13 cellular contexts compared by ENCODE assay signal in the genomic region with DNA sequence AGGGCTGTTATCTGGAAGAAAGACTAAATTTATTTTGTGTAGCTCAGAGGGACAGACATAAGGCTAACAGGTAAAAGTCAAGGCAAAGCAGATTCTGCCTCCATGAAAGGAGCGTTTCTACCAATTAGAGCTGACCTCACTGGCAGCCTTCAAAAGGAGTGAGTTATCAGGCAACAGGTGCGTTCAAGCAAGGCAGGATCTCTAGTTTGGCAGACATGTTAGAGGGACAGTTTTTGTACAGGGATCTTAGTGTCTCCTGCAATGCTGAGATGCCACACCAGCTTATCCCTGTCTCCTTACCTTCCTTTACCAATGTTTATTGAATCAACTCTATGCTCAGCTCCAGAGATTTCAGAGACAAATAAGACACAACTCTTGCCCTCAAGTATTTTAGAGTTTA.
A peak's percentile ranks its signal among the peaks of the same experiment; 100 is the strongest.
DNase-seq lines count a peak whose midpoint lies in the region; ATAC-seq, FAIRE-seq and TF ChIP-seq lines count a peak whose summit lies in the region.
"Had no signal": no experiment of that assay in that cellular context is flagged by ENCODE, and none has a peak within 500 bp of the region (broad histone marks: within the 10 kb centered on the region; RNA-seq: fewer than 3 reads in every experiment).

No MANE protein-coding gene starts in this region.

- intact Hi-C loops in HCT116 (cut with micrococcal nuclease), result loop anchor here (1.0 to 5.0 kb wide), 3 partner anchors 107 to 187 kb away; no protein-coding TSS in a partner anchor
- intact Hi-C loops in K562 (cut with micrococcal nuclease), result loop anchor here (2.0 to 10.0 kb wide), 3 partner anchors 105 to 335 kb away; no protein-coding TSS in a partner anchor
- intact Hi-C loops in aorta (cut with DNase I), result loop anchor here (2.0 to 5.0 kb wide), 2 partner anchors 107 to 183 kb away; no protein-coding TSS in a partner anchor

- FAIRE-seq in GM12892 (lab: Jason Lieb, UNC) (peak; percentile 51), K562 (lab: Jason Lieb, UNC) (peak; percentile 65)
- FAIRE-seq: A204.1, D721Med, H1 had no signal

- no peak for TF ChIP-seq RAD21 in HCT116 (IDR thresholded peaks at IDR 0.05; ENCODE audit: low read depth)
- TF ChIP-seq RAD21 in K562 (CRISPR knock-in tag; conservative IDR thresholded peaks at IDR 0.05 in 1 of 2, IDR thresholded peaks at IDR 0.05 in 1 of 2), result no peak

- H3K4me3 ChIP-seq in HCT116 (replicated peaks in 1 of 2; ENCODE audit: low read depth in 1 of 2, low read length in 2 of 2) (no peak overlapping the region), K562 (no peak overlapping the region), parathyroid adenoma (ENCODE audit: low read depth, low read length) (no peak overlapping the region), aorta (ENCODE audit: low read length in 2 of 2) (no peak overlapping the region)
- H3K4me3 ChIP-seq: BLaER1 had no signal

- H3K9me3 ChIP-seq in HCT116 (ENCODE audit: control insufficient read depth in 1 of 2, insufficient read depth in 1 of 2, low read depth in 1 of 2, low read length in 2 of 2) (no peaks in the 10 kb centered on the region), K562 (replicated peaks; ENCODE audit: control insufficient read depth, insufficient read depth, low read depth, low read length) (no peaks in the 10 kb centered on the region), parathyroid adenoma (ENCODE audit: control insufficient read depth, low read length) (no peaks in the 10 kb centered on the region), aorta (ENCODE audit: control insufficient read depth, low read length) (no peaks in the 10 kb centered on the region)
- H3K9me3 ChIP-seq: BLaER1, SJCRH30 had no signal

- RAD21 ChIA-PET in HCT116 (lab: Charles Lee; ENCODE audit: low non-redundant PET in 1 of 2, low total read pairs in 2 of 2, uncharacterized antibody in 2 of 2, unreplicated experiment in 2 of 2), result interaction anchor here (1.0 to 1.8 kb wide), 7 partner anchors 11 to 194 kb away, joined by 3 to 21 read pairs (median 4); no protein-coding TSS in a partner anchor

- TF ChIP-seq POLR2A in GM12892 (IDR thresholded peaks at IDR 0.05; ENCODE audit: low read depth, low read length) (no peak), HCT116 (IDR thresholded peaks at IDR 0.05; ENCODE audit: borderline replicate concordance, extremely low read depth, insufficient read depth, insufficient read length) (no peak), K562 (conservative IDR thresholded peaks at IDR 0.05) (no peak), GM18505 (IDR thresholded peaks at IDR 0.05; ENCODE audit: borderline replicate concordance, extremely low read depth, insufficient read depth, insufficient read length) (no peak)

- CTCF ChIA-PET in HCT116 (lab: Charles Lee), result interaction anchor here (0.7 to 6.8 kb wide), 35 partner anchors 12 to 336 kb away, joined by 3 to 181 read pairs (median 5); partner anchors contain the start of genes NRG2 and PSD2
- CTCF ChIA-PET in K562 (lab: Yijun Ruan, JAX; ENCODE audit: low intra/inter-chr PET ratio), result interaction anchor here (0.5 to 5.0 kb wide), 11 partner anchors 14 to 584 kb away, joined by 3 to 117 read pairs (median 6); no protein-coding TSS in a partner anchor

- TF ChIP-seq CTCF in HCT116 (IDR thresholded peaks at IDR 0.05 in 2 of 3, conservative IDR thresholded peaks at IDR 0.05 in 1 of 3; ENCODE audit: borderline replicate concordance in 1 of 3, insufficient read depth in 1 of 3, low read depth in 2 of 3, low read length in 2 of 3) (no peak), K562 (IDR thresholded peaks at IDR 0.05 in 2 of 3, conservative IDR thresholded peaks at IDR 0.05 in 1 of 3; ENCODE audit: insufficient read depth in 2 of 3, low read depth in 1 of 3, low read length in 3 of 3) (no peak), parathyroid adenoma (IDR thresholded peaks at IDR 0.05) (no peak), foreskin keratinocyte (conservative IDR thresholded peaks at IDR 0.05) (no peak)

- 13% methylated on average over 2 of the region's 2 CpGs for WGBS in K562 (ENCODE audit: insufficient coverage, low coverage, missing lambda C conversion rate)
- WGBS in aorta, 2 donors, result 77 to 85% methylated on average over 2 of the region's 2 CpGs

- H3K27me3 ChIP-seq in HCT116 (ENCODE audit: insufficient read depth, low read length), result no peaks in the 10 kb centered on the region
- H3K27me3 ChIP-seq in K562 (ENCODE audit: control insufficient read depth in 2 of 2, insufficient read depth in 2 of 2, low read length in 2 of 2), result peaks cover 0 to 30% of the 10 kb centered on the region in 2 experiments; a peak in 4 of 5 replicates
- no peaks in the 10 kb centered on the region for H3K27me3 ChIP-seq in parathyroid adenoma (ENCODE audit: control insufficient read depth, insufficient read depth, low read length)
- no peaks in the 10 kb centered on the region for H3K27me3 ChIP-seq in aorta (ENCODE audit: control insufficient read depth in 1 of 2, insufficient read depth in 2 of 2, low read length in 1 of 2)
- H3K27me3 ChIP-seq in foreskin keratinocyte, result peaks cover 2% of the 10 kb centered on the region
- H3K27me3 ChIP-seq: BLaER1 had no signal

- H3K4me2 ChIP-seq in HCT116 (ENCODE audit: low read length), result peak overlapping the region; percentile 16; the same call in 1 of the 2 replicates
- H3K4me2 ChIP-seq in K562 (ENCODE audit: insufficient read depth, low read length), result no peak overlapping the region
- no peak overlapping the region for H3K4me2 ChIP-seq in parathyroid adenoma (ENCODE audit: low read length)
- H3K4me2 ChIP-seq: BLaER1 had no signal

- no peak for ATAC-seq in HCT116
- no peak for ATAC-seq in K562
- ATAC-seq in HG03469 (IDR thresholded peaks at IDR 0.05; ENCODE audit: unreplicated experiment), result no peak
- no peak for ATAC-seq in GM18505 (IDR thresholded peaks at IDR 0.05; ENCODE audit: unreplicated experiment)
- no peak for ATAC-seq in aorta (ENCODE audit: low FRiP score)
- no peak for ATAC-seq in foreskin keratinocyte

- H4K20me1 ChIP-seq in HCT116 (ENCODE audit: insufficient read depth) (no peaks in the 10 kb centered on the region), K562 (replicated peaks; ENCODE audit: control insufficient read depth, insufficient read depth, low read length) (no peaks in the 10 kb centered on the region)
- H4K20me1 ChIP-seq: BLaER1 had no signal

- H3K9me2 ChIP-seq in HCT116 (ENCODE audit: insufficient read depth), result no peaks in the 10 kb centered on the region

- H3K4me1 ChIP-seq in HCT116 (ENCODE audit: control insufficient read depth in 1 of 2, insufficient read depth in 2 of 2, low read length in 2 of 2) (peaks cover 2 to 7% of the 10 kb centered on the region in 2 experiments; a peak in 2 of 4 replicates), K562 (replicated peaks in 1 of 2; ENCODE audit: control insufficient read depth in 2 of 2, insufficient read depth in 2 of 2, low read length in 2 of 2) (peaks cover 0 to 10% of the 10 kb centered on the region in 2 experiments; a peak in 1 of 5 replicates), parathyroid adenoma (peaks cover 7% of the 10 kb centered on the region), aorta (ENCODE audit: control insufficient read depth in 1 of 2, insufficient read depth in 2 of 2, low read length in 2 of 2) (peaks cover 0 to 1% of the 10 kb centered on the region in 2 donors), foreskin keratinocyte (no peaks in the 10 kb centered on the region)
- H3K4me1 ChIP-seq: BLaER1, SJCRH30 had no signal

- BruUV-seq in HCT116 (replicated peaks; lab: Mats Ljungman, UMichigan) (no TSS peak), K562 (replicated peaks; lab: Mats Ljungman, UMichigan) (no TSS peak)

- no peaks in the 10 kb centered on the region for H3K9me1 ChIP-seq in K562 (ENCODE audit: control insufficient read depth, insufficient read depth, low read length)

- H3K9ac ChIP-seq in HCT116 (ENCODE audit: low read length) (peak overlapping the region; percentile 24; the same call in 1 of the 2 replicates), K562 (ENCODE audit: insufficient read depth in 1 of 2, low read depth in 2 of 2, low read length in 2 of 2) (no peak overlapping the region), parathyroid adenoma (no peak overlapping the region)
- H3K9ac ChIP-seq: BLaER1 had no signal

- H3K27ac ChIP-seq in HCT116 (ENCODE audit: low read depth, low read length) (no peak overlapping the region), K562 (ENCODE audit: extremely low read depth, low read depth, low read length) (no peak overlapping the region), parathyroid adenoma (peak overlapping the region; percentile 3), aorta (ENCODE audit: low read depth in 1 of 2, low read length in 2 of 2) (no peak overlapping the region), foreskin keratinocyte (no peak overlapping the region)
- H3K27ac ChIP-seq: BLaER1, SJCRH30 had no signal

- in situ Hi-C loops in K562 (cut with MboI), result no loop called here

- TF ChIP-seq EP300 in K562 (IDR thresholded peaks at IDR 0.05; ENCODE audit: low read length), result no peak

- DNase-seq in GM12892 (ENCODE audit: insufficient read length) (no peak), HCT116 (ENCODE audit: low read depth, low spot score) (no peak), K562 (ENCODE audit: extremely low read depth in 1 of 4, low spot score in 3 of 4) (no peak), aorta (no peak), foreskin keratinocyte (no peak)

- POLR2A ChIA-PET in HCT116 (lab: Charles Lee) (interaction anchor here (1.7 to 1.9 kb wide), 2 partner anchors 16 to 182 kb away, joined by 6 to 10 read pairs; no protein-coding TSS in a partner anchor), K562 (lab: Yijun Ruan, JAX) (interaction anchor here (0.6 to 1.4 kb wide), 9 partner anchors 11 to 183 kb away, joined by 3 to 7 read pairs (median 3); no protein-coding TSS in a partner anchor)

- no peaks in the 10 kb centered on the region for H3K79me2 ChIP-seq in HCT116 (ENCODE audit: insufficient read depth, low read length)
- no peaks in the 10 kb centered on the region for H3K79me2 ChIP-seq in K562 (ENCODE audit: control insufficient read depth, insufficient read depth, low read length)
- H3K79me2 ChIP-seq in parathyroid adenoma, result peaks cover 42% of the 10 kb centered on the region

- H3K36me3 ChIP-seq in HCT116 (ENCODE audit: control insufficient read depth in 1 of 2, insufficient read depth in 2 of 2, low read length in 2 of 2) (no peaks in the 10 kb centered on the region), K562 (ENCODE audit: control insufficient read depth, insufficient read depth, low read length) (no peaks in the 10 kb centered on the region), parathyroid adenoma (ENCODE audit: control insufficient read depth, insufficient read depth, low read length) (no peaks in the 10 kb centered on the region), aorta (ENCODE audit: control insufficient read depth in 1 of 2, insufficient read depth in 2 of 2, low read length in 1 of 2) (no peaks in the 10 kb centered on the region)
- H3K36me3 ChIP-seq: BLaER1, SJCRH30 had no signal

- H2AFZ ChIP-seq in HCT116 (ENCODE audit: low read depth, low read length, poor library complexity, severe bottlenecking) (peak overlapping the region; percentile 98), K562 (ENCODE audit: low read depth, low read length) (peak overlapping the region; percentile 30; the same call in 1 of the 2 replicates), parathyroid adenoma (no peak overlapping the region)

TF ChIP-seq in HCT116, 20 proteins besides CTCF, POLR2A, EP300 and RAD21 (continues in another document):
- TF ChIP-seq ZNF274 (IDR thresholded peaks at IDR 0.05; ENCODE audit: low read depth, low read length), result no peak
